Comparison of ENCODE assay signal across 8 cellular contexts in genomic region chr16:30921748-30922419, GRCh38. TPM values are rescaled to one million over a fixed set of nuclear protein-coding genes. Genes with fewer than 3 reads are reported as not detected.
A peak's percentile ranks its signal among the peaks of the same experiment; 100 is the strongest.
DNase-seq lines count a peak whose midpoint lies in the region; ATAC-seq and TF ChIP-seq lines count a peak whose summit lies in the region.

No MANE protein-coding gene starts in this region.

- no peaks in the 10 kb centered on the region for H3K9me3 Mint-ChIP-seq in Calu3 (ENCODE audit: low read depth, unreplicated experiment)
- H3K9me3 Mint-ChIP-seq in activated CD4-positive, alpha-beta T cell treated with anti-CD3 and anti-CD28 coated beads for 36 hours (ENCODE audit: low read depth) = no peaks in the 10 kb centered on the region
- no peaks in the 10 kb centered on the region for H3K9me3 Mint-ChIP-seq in chondrocyte (ENCODE audit: low read depth)

- CTCF ChIA-PET in Calu3 (lab: Charles Lee) = interaction anchor here (0.9 kb wide), 1 partner anchor 116 kb away, joined by 3 read pairs; no protein-coding TSS in a partner anchor
- CTCF ChIA-PET in activated CD4-positive, alpha-beta T cell treated with anti-CD3 and anti-CD28 coated beads for 36 hours (lab: Charles Lee) = interaction anchor here (0.7 to 4.1 kb wide), 5 partner anchors 19 to 102 kb away, joined by 3 to 36 read pairs (median 9); no protein-coding TSS in a partner anchor

- BruUV-seq in Calu3 (replicated peaks; lab: Mats Ljungman, UMichigan) = no TSS peak

- H3K4me3 Mint-ChIP-seq in Calu3 (ENCODE audit: low read depth, unreplicated experiment) (peak overlapping the region; percentile 94), chondrocyte (ENCODE audit: unreplicated experiment) (peak overlapping the region; percentile 100)
- peak overlapping the region; percentile 88 for H3K4me3 Mint-ChIP-seq in activated CD4-positive, alpha-beta T cell treated with anti-CD3 and anti-CD28 coated beads for 36 hours

- H3K4me1 Mint-ChIP-seq in Calu3 (ENCODE audit: low read depth, unreplicated experiment) = peaks cover 26% of the 10 kb centered on the region
- peaks cover 20% of the 10 kb centered on the region for H3K4me1 Mint-ChIP-seq in activated CD4-positive, alpha-beta T cell treated with anti-CD3 and anti-CD28 coated beads for 36 hours
- peaks cover 27% of the 10 kb centered on the region for H3K4me1 Mint-ChIP-seq in chondrocyte (ENCODE audit: low read depth)

- intact Hi-C loops in Calu3 (cut with micrococcal nuclease; ENCODE audit: unreplicated experiment) = loop anchor here (1.0 to 5.0 kb wide), 2 partner anchors 78 to 160 kb away; partner anchors contain the start of genes CFAP119 and RNF40
- intact Hi-C loops in activated CD4-positive, alpha-beta T cell treated with anti-CD3 and anti-CD28 coated beads for 36 hours (cut with DNase I, micrococcal nuclease) = loop anchor here (1.0 to 10.0 kb wide), 26 partner anchors 19 to 1115 kb away; partner anchors contain the start of genes FBRS (in 2 of the 2), PRR14 (in 2 of the 2), BCKDK (in 1 of the 2) and CFAP119 (in 1 of the 2)

- DNase-seq in Calu3 (peak; percentile 96), NCI-H446 treated with DMSO at 0.1 percent for 48 hours (lab: John Stamatoyannopoulos, UW) (peak; percentile 82), chondrocyte (ENCODE audit: low spot score) (no peak), kidney tubule cell (ENCODE audit: low spot score) (peak; percentile 84)
- DNase-seq in activated CD4-positive, alpha-beta T cell treated with anti-CD3 and anti-CD28 coated beads for 36 hours = peak; percentile 94
- DNase-seq in stimulated activated CD4-positive, alpha-beta T cell treated with anti-CD3 and anti-CD28 coated beads, Interleukin-15, amount 100 ng/mL, for 24 hours = peak; percentile 92

- TF ChIP-seq CTCF in Calu3 (IDR thresholded peaks at IDR 0.05; ENCODE audit: unreplicated experiment) (peak; percentile 87), chondrocyte (IDR thresholded peaks at IDR 0.05) (peak; percentile 98)

- POLR2A ChIA-PET in activated CD4-positive, alpha-beta T cell treated with anti-CD3 and anti-CD28 coated beads for 36 hours (lab: Charles Lee) = interaction anchor here (0.7 to 0.8 kb wide), 2 partner anchors 35 to 175 kb away, joined by 3 read pairs; no protein-coding TSS in a partner anchor

- H3K27ac Mint-ChIP-seq in Calu3 (ENCODE audit: unreplicated experiment) (peak overlapping the region; percentile 100), chondrocyte (ENCODE audit: unreplicated experiment) (peak overlapping the region; percentile 100)
- peak overlapping the region; percentile 100 for H3K27ac Mint-ChIP-seq in activated CD4-positive, alpha-beta T cell treated with anti-CD3 and anti-CD28 coated beads for 36 hours

- no peaks in the 10 kb centered on the region for H3K27me3 Mint-ChIP-seq in Calu3 (ENCODE audit: unreplicated experiment)
- no peaks in the 10 kb centered on the region for H3K27me3 Mint-ChIP-seq in activated CD4-positive, alpha-beta T cell treated with anti-CD3 and anti-CD28 coated beads for 36 hours
- H3K27me3 Mint-ChIP-seq in chondrocyte (ENCODE audit: low read depth) = no peaks in the 10 kb centered on the region

- ATAC-seq in HG03039 (IDR thresholded peaks at IDR 0.05; ENCODE audit: unreplicated experiment) (peak; percentile 0), HG03521 (IDR thresholded peaks at IDR 0.05; ENCODE audit: unreplicated experiment) (no peak)
- ATAC-seq in activated CD4-positive, alpha-beta T cell treated with anti-CD3 and anti-CD28 coated beads for 36 hours = peak; percentile 5

- H3K36me3 Mint-ChIP-seq in Calu3 (ENCODE audit: insufficient read depth, unreplicated experiment) (peaks cover 47% of the 10 kb centered on the region), chondrocyte (ENCODE audit: low read depth) (peaks cover 4% of the 10 kb centered on the region)
- no peaks in the 10 kb centered on the region for H3K36me3 Mint-ChIP-seq in activated CD4-positive, alpha-beta T cell treated with anti-CD3 and anti-CD28 coated beads for 36 hours (ENCODE audit: low read depth)

RNA-seq across cellular contexts. Expression of gene FBXL19, which starts 1.5 kb away (rescaled TPM):
- total RNA-seq in Calu3 (2022) (43.2 and 45.7 TPM in 2 replicates), chondrocyte (19.4 to 21.5 TPM (median 20.5 TPM) in 3 replicates)
- total RNA-seq in activated CD4-positive, alpha-beta T cell treated with anti-CD3 and anti-CD28 coated beads for 36 hours = 10 to 100 TPM; 23.7 to 31.4 TPM

RNA-seq across cellular contexts. Expression of gene CTF1, which starts 25.5 kb away (rescaled TPM):
- total RNA-seq in Calu3 (2022) = 1.9 and 2.3 TPM in 2 replicates
- under 1 TPM; 0.18 TPM for total RNA-seq in activated CD4-positive, alpha-beta T cell treated with anti-CD3 and anti-CD28 coated beads for 36 hours
- 3.7 to 5.7 TPM (median 4.2 TPM) in 3 replicates for total RNA-seq in chondrocyte

RNA-seq across cellular contexts. Expression of gene ORAI3, which starts 27.0 kb away (rescaled TPM):
- total RNA-seq in Calu3 (2022) = 14.7 and 15.4 TPM in 2 replicates
- total RNA-seq in activated CD4-positive, alpha-beta T cell treated with anti-CD3 and anti-CD28 coated beads for 36 hours = 1 to 10 TPM; 6.9 to 7.9 TPM
- 10.3 to 16.0 TPM (median 15.6 TPM) in 3 replicates for total RNA-seq in chondrocyte

RNA-seq across cellular contexts. Expression of gene BCL7C, which starts 28.0 kb away (rescaled TPM):
- 22.5 and 26.6 TPM in 2 replicates for total RNA-seq in Calu3 (2022)
- total RNA-seq in activated CD4-positive, alpha-beta T cell treated with anti-CD3 and anti-CD28 coated beads for 36 hours = 10 to 100 TPM; 19.5 to 20.4 TPM
- total RNA-seq in chondrocyte = 34.6 to 37.5 TPM (median 37.3 TPM) in 3 replicates

RNA-seq across cellular contexts. Expression of gene SETD1A, which starts 35.7 kb away (rescaled TPM):
- 28.8 and 30.5 TPM in 2 replicates for total RNA-seq in Calu3 (2022)
- 10 to 100 TPM; 18.5 to 21.7 TPM for total RNA-seq in activated CD4-positive, alpha-beta T cell treated with anti-CD3 and anti-CD28 coated beads for 36 hours
- total RNA-seq in chondrocyte = 15.0 to 18.0 TPM (median 15.8 TPM) in 3 replicates
